Comparison of ENCODE assay signal across 21 cellular contexts in genomic region chrX:14607446-14607845, GRCh38.
"Had no signal": no experiment of that assay in that cellular context is flagged by ENCODE, and none has a peak within 500 bp of the region (broad histone marks: within the 10 kb centered on the region; RNA-seq: fewer than 3 reads in every experiment).

No MANE protein-coding gene starts in this region.

- H3K4me1 ChIP-seq: left ventricle myocardium inferior, neural progenitor cell, right atrium auricular region, right lobe of liver, tibial nerve, uterus had no signal

- H3K27ac ChIP-seq: left ventricle myocardium inferior, neural progenitor cell, ovary, right atrium auricular region, right lobe of liver, tibial nerve, uterus had no signal

- H3K4me2 ChIP-seq: neural progenitor cell, smooth muscle cell had no signal

- ATAC-seq: natural killer cell; right lobe of liver; stimulated activated memory B cell treated with anti-CD40 and anti-IgM and Interleukin-4, amounts not matched to agents 10 μg/mL and 1 μg/mL and 100 μg/mL, for 72 hours; stimulated activated naive CD8-positive, alpha-beta T cell treated with anti-CD3 and anti-CD28 coated beads, Interleukin-15, amount 100 ng/mL, for 72 hours had no signal

- H3K4me3 ChIP-seq: left ventricle myocardium inferior, lung, neural progenitor cell, ovary, right atrium auricular region, right lobe of liver, smooth muscle cell, tibial nerve, uterus had no signal

- H3K9me3 ChIP-seq: left ventricle myocardium inferior, ovary, right lobe of liver, tibial nerve, uterus had no signal

- DNase-seq: islet precursor cell; left ventricle myocardium inferior; mesendoderm; naive B cell; natural killer cell; nephron progenitor cell; ovary; right lobe of liver; stimulated activated CD4-positive, alpha-beta T cell treated with anti-CD3 and anti-CD28 coated beads, Interleukin-1b, Interleukin-23, amount 100 ng/mL, for 48 hours; stimulated activated CD4-positive, alpha-beta T cell treated with anti-CD3 and anti-CD28 coated beads, Interleukin-2, amount 100 ng/mL, for 48 hours; stimulated activated CD4-positive, alpha-beta T cell treated with anti-CD3 and anti-CD28 coated beads, Interleukin-4, amount 100 ng/mL, for 4 hours; stimulated activated CD8-positive, alpha-beta memory T cell treated with anti-CD3 and anti-CD28 coated beads, Interleukin-4, amount 100 ng/mL, for 48 hours; stimulated activated naive CD4-positive, alpha-beta T cell treated with Interleukin-2 at 50 U/mL for 16 hours; stimulated activated naive CD8-positive, alpha-beta T cell treated with anti-CD3 and anti-CD28 coated beads, Interleukin-15, amount 100 ng/mL, for 72 hours; uterus had no signal
